ENCODE assay signal across 8 cellular contexts in the genomic region with DNA sequence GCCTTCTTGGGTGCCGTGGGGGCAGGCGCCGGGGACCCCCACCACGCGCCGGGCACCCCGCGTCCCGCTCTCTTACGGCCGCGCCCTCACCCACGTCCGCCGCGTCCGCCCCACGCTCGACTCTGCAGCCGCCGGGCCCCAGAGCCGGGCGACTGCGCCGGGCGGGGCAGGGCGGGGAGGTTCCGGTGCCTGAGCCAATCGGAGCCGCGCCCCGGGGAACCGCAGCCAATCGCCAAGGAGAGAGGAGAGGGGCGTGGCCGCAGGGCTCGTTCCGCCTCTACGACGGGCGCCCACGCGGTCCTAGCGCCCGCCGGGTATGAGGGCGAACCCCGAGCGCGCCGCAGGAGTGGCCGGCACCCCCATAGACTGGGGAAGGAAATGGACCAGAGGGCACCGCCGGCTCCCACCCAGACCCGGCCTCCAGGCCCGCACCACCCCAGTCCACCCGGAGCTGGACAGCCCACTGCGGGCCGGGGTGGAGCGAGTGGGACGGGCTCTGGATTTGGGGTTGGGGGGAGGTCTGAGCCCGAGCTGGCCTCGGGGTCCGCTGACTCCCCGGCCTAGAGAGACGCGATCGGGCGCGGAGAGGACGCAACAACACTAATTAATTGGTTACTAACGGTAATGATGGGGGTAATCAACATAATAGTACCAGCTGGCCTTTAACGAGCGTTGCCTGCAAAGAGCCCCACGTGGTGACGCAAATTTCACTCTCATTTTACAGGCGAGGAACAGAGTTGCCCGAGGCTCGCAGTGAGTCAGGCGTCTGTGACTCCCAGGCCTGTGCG. TPM values are rescaled to one million over a fixed set of nuclear protein-coding genes. Genes with fewer than 3 reads are reported as not detected.
DNase-seq lines count a peak whose midpoint lies in the region; ATAC-seq and TF ChIP-seq lines count a peak whose summit lies in the region.

Gene MFSD12 (minus strand): TSS at position 126 of the 788 bp plus-strand sequence. CDS start 183 bp downstream, outside the sequence.

- H3K27ac Mint-ChIP-seq in Caco-2 (ENCODE audit: unreplicated experiment): peak within 1 kb of the TSS; percentile 91

- H3K9ac ChIP-seq in endocrine pancreas (ENCODE audit: control insufficient read depth, insufficient read depth, low read length): peak within 1 kb of the TSS; percentile 84

- H3K4me1 ChIP-seq in Caco-2 (no peaks in the 10 kb centered on the region), endocrine pancreas (ENCODE audit: control insufficient read depth, insufficient read depth, low read length) (no peaks in the 10 kb centered on the region), mesodermal cell (ENCODE audit: control insufficient read depth, insufficient read depth, low read length, poor library complexity, severe bottlenecking) (peaks cover 19% of the 10 kb centered on the region)

- ATAC-seq in GM21367 (IDR thresholded peaks at IDR 0.05; ENCODE audit: unreplicated experiment): peak; percentile 69

- TF ChIP-seq CTCF in Caco-2 (IDR thresholded peaks at IDR 0.05; ENCODE audit: insufficient read depth in 1 of 2, low read depth in 1 of 2, low read length in 1 of 2, severe bottlenecking in 1 of 2, unreplicated experiment in 1 of 2): no peak

- H3K4me1 Mint-ChIP-seq in Caco-2 (ENCODE audit: low read depth, unreplicated experiment): peaks cover 10% of the 10 kb centered on the region

- CTCF ChIA-PET in Caco-2 (lab: Charles Lee): interaction anchor here (1.1 to 1.2 kb wide), 2 partner anchors 13 to 18 kb away, joined by 3 read pairs; no protein-coding TSS in a partner anchor

- intact Hi-C loops in Caco-2 (cut with micrococcal nuclease; ENCODE audit: unreplicated experiment): loop anchor here (1.0 to 10.0 kb wide), 2 partner anchors 15 to 67 kb away; partner anchors contain the start of genes CACTIN and HMG20B

- TSS peak; percentile 30 for BruUV-seq in Caco-2 (replicated peaks; lab: Mats Ljungman, UMichigan)

- H3K27me3 ChIP-seq in Caco-2 (replicated peaks; ENCODE audit: control insufficient read depth, insufficient read depth, low read length) (no peaks in the 10 kb centered on the region), endocrine pancreas (ENCODE audit: control insufficient read depth, insufficient read depth, low read length) (no peaks in the 10 kb centered on the region)

- no peaks in the 10 kb centered on the region for H3K9me3 Mint-ChIP-seq in Caco-2 (ENCODE audit: unreplicated experiment)

- H3K36me3 ChIP-seq in Caco-2 (ENCODE audit: control insufficient read depth, insufficient read depth, low read length): no peaks in the 10 kb centered on the region
- H3K36me3 ChIP-seq in endocrine pancreas (ENCODE audit: control insufficient read depth, insufficient read depth, low read length): no peaks in the 10 kb centered on the region
- peaks cover 7% of the 10 kb centered on the region for H3K36me3 ChIP-seq in mesodermal cell (ENCODE audit: control insufficient read depth, insufficient read depth, low read length)

- H3K4me3 ChIP-seq in Caco-2 (ENCODE audit: low read depth, low read length) (peak within 1 kb of the TSS; percentile 90), endocrine pancreas (ENCODE audit: control insufficient read depth, insufficient read depth, low read length) (no peak within 1 kb of the TSS), mesodermal cell (ENCODE audit: extremely low read depth, insufficient read depth, low read length, poor library complexity, severe bottlenecking) (peak within 1 kb of the TSS; percentile 76)

- H3K4me3 Mint-ChIP-seq in Caco-2 (ENCODE audit: unreplicated experiment): peak within 1 kb of the TSS; percentile 99

- no peaks in the 10 kb centered on the region for H3K27me3 Mint-ChIP-seq in Caco-2 (ENCODE audit: insufficient read depth, unreplicated experiment)

- peak; percentile 91 to 94 for DNase-seq in Caco-2
- peak; percentile 90 for DNase-seq in HT1080 (ENCODE audit: low read depth)
- DNase-seq in NOMO-1 (lab: John Stamatoyannopoulos, UW; ENCODE audit: unreplicated experiment in 2 of 2): peak; percentile 94 to 95
- DNase-seq in activated CD8-positive, alpha-beta memory T cell treated with anti-CD3 and anti-CD28 coated beads for 48 hours (ENCODE audit: low read depth in 2 of 3, low spot score in 2 of 3): peak; percentile 79 to 93 (median 92)
- peak; percentile 95 for DNase-seq in stimulated activated CD8-positive, alpha-beta memory T cell treated with anti-CD3 and anti-CD28 coated beads, Interleukin-15, amount 100 ng/mL, for 24 hours (ENCODE audit: low read depth)

- H3K27ac ChIP-seq in mesodermal cell (ENCODE audit: low read depth, low read length, severe bottlenecking): peak within 1 kb of the TSS; percentile 67

- H3K36me3 Mint-ChIP-seq in Caco-2 (ENCODE audit: insufficient read depth, unreplicated experiment): peaks cover 22% of the 10 kb centered on the region

- H3K9me3 ChIP-seq in Caco-2 (no peaks in the 10 kb centered on the region), endocrine pancreas (ENCODE audit: control insufficient read depth, low read length) (no peaks in the 10 kb centered on the region), mesodermal cell (ENCODE audit: control insufficient read depth, low read length) (no peaks in the 10 kb centered on the region)

- 1% methylated on average over 57 to 61 of the region's 81 CpGs for WGBS in mesodermal cell (ENCODE audit: insufficient coverage in 2 of 2), 2 experiments

- POLR2A ChIA-PET in Caco-2 (lab: Charles Lee): no interaction called here

RNA-seq across cellular contexts. Expression of gene MFSD12, which starts in this region (rescaled TPM):
- total RNA-seq in Caco-2 (2022): 60.6 and 61.7 TPM in 2 replicates
- total RNA-seq in HT1080 (2014; rRNA removed; shearing (Covaris generic)): 109 and 132 TPM in 2 replicates
- 62.8 and 69.1 TPM in 2 replicates for polyA plus RNA-seq in HT1080 (2015; cell fraction: cytosol; rRNA removed)
- 101 and 106 TPM in 2 replicates for polyA plus RNA-seq in HT1080 (2015; cell fraction: nucleus; rRNA removed)
- polyA plus RNA-seq in mesodermal cell (2013, experiment 1 of 2): 56.7 TPM
- polyA plus RNA-seq in mesodermal cell (2013, experiment 2 of 2): 35.7 TPM
